9 cellular contexts compared by ENCODE assay signal in genomic region chr14:51006781-51007211, GRCh38.
DNase-seq lines count a peak whose midpoint lies in the region; ATAC-seq, FAIRE-seq and TF ChIP-seq lines count a peak whose summit lies in the region.
"Had no signal": no experiment of that assay in that cellular context is flagged by ENCODE, and none has a peak within 500 bp of the region (broad histone marks: within the 10 kb centered on the region; RNA-seq: fewer than 3 reads in every experiment).

No MANE protein-coding gene starts in this region.

- TF ChIP-seq EP300 in HepG2 (IDR thresholded peaks at IDR 0.05; ENCODE audit: low read depth in 2 of 2, low read length in 2 of 2) (no peak), HepG2 (CRISPR knock-in tag; IDR thresholded peaks at IDR 0.05; ENCODE audit: borderline replicate concordance) (no peak)

- H3K79me2 ChIP-seq in HepG2 (ENCODE audit: insufficient read depth, low read length) (no peaks in the 10 kb centered on the region), astrocyte (ENCODE audit: insufficient read depth, low read length) (no peaks in the 10 kb centered on the region), hepatocyte (no peaks in the 10 kb centered on the region)

- no peak overlapping the region for H3K4me3 Mint-ChIP-seq in astrocyte (ENCODE audit: unreplicated experiment)

- H3K4me1 ChIP-seq in right lobe of liver (peaks cover 0 to 29% (median 0%) of the 10 kb centered on the region in 4 donors), HepG2 (ENCODE audit: insufficient read depth, low read length) (peaks cover 29% of the 10 kb centered on the region), astrocyte (ENCODE audit: insufficient read depth, low read length) (peaks cover 30% of the 10 kb centered on the region), hepatocyte (ENCODE audit: insufficient read depth) (peaks cover 21% of the 10 kb centered on the region)

- H3K27ac Mint-ChIP-seq in astrocyte (ENCODE audit: unreplicated experiment): peak overlapping the region; percentile 81

- no peak overlapping the region for H3K4me3 ChIP-seq in right lobe of liver
- no peak overlapping the region for H3K4me3 ChIP-seq in HepG2 (replicated peaks in 1 of 3; ENCODE audit: insufficient read depth in 1 of 3, low read depth in 2 of 3, low read length in 3 of 3)
- no peak overlapping the region for H3K4me3 ChIP-seq in astrocyte (ENCODE audit: insufficient read depth, low read depth, low read length)
- H3K4me3 ChIP-seq in hepatocyte: no peak overlapping the region

- FAIRE-seq in HepG2 (lab: Jason Lieb, UNC): no peak
- peak; percentile 74 for FAIRE-seq in astrocyte (lab: Jason Lieb, UNC)

- CTCF ChIA-PET in HepG2 (lab: Yijun Ruan, JAX; ENCODE audit: low intra/inter-chr PET ratio, low total read pairs): no interaction called here

- no peak overlapping the region for H2AFZ ChIP-seq in HepG2 (ENCODE audit: low read length)
- H2AFZ ChIP-seq in astrocyte (ENCODE audit: low read depth, low read length): no peak overlapping the region
- no peak overlapping the region for H2AFZ ChIP-seq in hepatocyte

- H3K36me3 ChIP-seq in right lobe of liver: no peaks in the 10 kb centered on the region
- H3K36me3 ChIP-seq in HepG2 (replicated peaks in 1 of 2; ENCODE audit: control insufficient read depth in 1 of 2, insufficient read depth in 2 of 2, low read length in 2 of 2): no peaks in the 10 kb centered on the region
- no peaks in the 10 kb centered on the region for H3K36me3 ChIP-seq in astrocyte (ENCODE audit: insufficient read depth, low read length)
- no peaks in the 10 kb centered on the region for H3K36me3 ChIP-seq in hepatocyte (replicated peaks; ENCODE audit: insufficient read depth, low read depth)

- H3K36me3 Mint-ChIP-seq in astrocyte (ENCODE audit: low read depth, unreplicated experiment): peaks cover 2% of the 10 kb centered on the region

- H3K9ac ChIP-seq in HepG2 (ENCODE audit: insufficient read depth, low read depth, low read length) (no peak overlapping the region), astrocyte (ENCODE audit: low read length) (no peak overlapping the region)

- 17% methylated on average over 3 of the region's 4 CpGs for WGBS in right lobe of liver (ENCODE audit: insufficient coverage, low coverage, low lambda C conversion rate, missing lambda C conversion rate)
- WGBS in HepG2 (ENCODE audit: low lambda C conversion rate): 45% methylated on average over 4 of the region's 4 CpGs
- 72% methylated on average over 4 of the region's 4 CpGs for WGBS in hepatocyte (ENCODE audit: low lambda C conversion rate, missing lambda C conversion rate)

- no peaks in the 10 kb centered on the region for H3K9me2 ChIP-seq in hepatocyte (replicated peaks; ENCODE audit: insufficient read depth)

- BruUV-seq in HepG2 (replicated peaks; lab: Mats Ljungman, UMichigan): no TSS peak

- H3K9me3 ChIP-seq in right lobe of liver (no peaks in the 10 kb centered on the region), HepG2 (ENCODE audit: low read length) (no peaks in the 10 kb centered on the region), astrocyte (ENCODE audit: insufficient read depth, low read depth, low read length) (no peaks in the 10 kb centered on the region), hepatocyte (ENCODE audit: low read depth) (no peaks in the 10 kb centered on the region)

- H4K20me1 ChIP-seq in HepG2 (ENCODE audit: insufficient read depth, low read length): no peaks in the 10 kb centered on the region
- H4K20me1 ChIP-seq in astrocyte (ENCODE audit: insufficient read depth, low read length): no peaks in the 10 kb centered on the region
- no peaks in the 10 kb centered on the region for H4K20me1 ChIP-seq in hepatocyte (ENCODE audit: insufficient read depth, poor library complexity, severe bottlenecking)

- H3K9me3 Mint-ChIP-seq in astrocyte (ENCODE audit: unreplicated experiment): no peaks in the 10 kb centered on the region

- POLR2A ChIA-PET in HepG2 (lab: Yijun Ruan, JAX): no interaction called here

- no peaks in the 10 kb centered on the region for H3K27me3 ChIP-seq in right lobe of liver
- H3K27me3 ChIP-seq in HepG2 (ENCODE audit: control insufficient read depth in 1 of 2, insufficient read depth in 2 of 2, low read length in 2 of 2): no peaks in the 10 kb centered on the region; a peak in 2 of 5 replicates
- H3K27me3 ChIP-seq in astrocyte (ENCODE audit: insufficient read depth, low read length): no peaks in the 10 kb centered on the region
- H3K27me3 ChIP-seq in hepatocyte: no peaks in the 10 kb centered on the region

- in situ Hi-C loops in HepG2 (cut with HindIII; ENCODE audit: extremely low pct_ligation_motif_present, low pct_unique_long_range_greater_than_20kb): no loop called here

- TF ChIP-seq POLR2A in right lobe of liver (IDR thresholded peaks at IDR 0.05): no peak
- TF ChIP-seq POLR2A in HepG2 (IDR thresholded peaks at IDR 0.05; ENCODE audit: insufficient read depth in 1 of 2, low read depth in 2 of 2, low read length in 2 of 2): no peak

- H3K4me2 ChIP-seq in HepG2 (ENCODE audit: low read depth, low read length) (no peak overlapping the region), astrocyte (ENCODE audit: low read length) (peak overlapping the region; percentile 65), hepatocyte (no peak overlapping the region)

- peaks cover 42% of the 10 kb centered on the region for H3K4me1 Mint-ChIP-seq in astrocyte (ENCODE audit: low read depth, unreplicated experiment)

- no peak for TF ChIP-seq CTCF in right lobe of liver (IDR thresholded peaks at IDR 0.05)
- TF ChIP-seq CTCF in HepG2 (CRISPR knock-in tag; IDR thresholded peaks at IDR 0.05): no peak
- no peak for TF ChIP-seq CTCF in astrocyte (IDR thresholded peaks at IDR 0.05; ENCODE audit: insufficient read depth, low read depth, low read length)
- TF ChIP-seq CTCF in hepatocyte (IDR thresholded peaks at IDR 0.05; ENCODE audit: poor library complexity): no peak

- DNase-seq in right lobe of liver: peak in 1 of 3 donors; percentile 46
- DNase-seq in HepG2 (ENCODE audit: low spot score): no peak
- peak; percentile 88 for DNase-seq in astrocyte (ENCODE audit: low read depth)
- peak; percentile 81 for DNase-seq in kidney tubule cell (ENCODE audit: low spot score)
- DNase-seq in NK-92 treated with Interleukin-12 subunit alpha and Interleukin-12 subunit beta, amount 100 ng/mL, for 24 hours (lab: John Stamatoyannopoulos, UW): no peak
- no peak for DNase-seq in hepatocyte (ENCODE audit: low spot score)
- no peak for DNase-seq in hepatic stellate cell (ENCODE audit: low spot score)
- DNase-seq: activated T-cell treated with anti-CD3 and anti-CD28 coated beads, Interleukin-2, amount 50 U/mL, for 48 hours had no signal

- intact Hi-C loops in right lobe of liver (cut with DNase I) (no loop called here), HepG2 (cut with micrococcal nuclease; ENCODE audit: unreplicated experiment) (no loop called here)

- H3K27me3 Mint-ChIP-seq in astrocyte (ENCODE audit: low read depth, unreplicated experiment): no peaks in the 10 kb centered on the region

- ATAC-seq in right lobe of liver (peak in 3 of 4 donors; percentile 29 to 85 (median 62)), HepG2 (no peak), GM18498 (IDR thresholded peaks at IDR 0.05; ENCODE audit: unreplicated experiment) (no peak)

- TF ChIP-seq RAD21 in HepG2 (CRISPR knock-in tag; IDR thresholded peaks at IDR 0.05): no peak

- H3K27ac ChIP-seq in right lobe of liver (peak overlapping the region in 2 of 3 donors; percentile 12 to 59), HepG2 (ENCODE audit: extremely low read length, insufficient read depth, low read length) (no peak overlapping the region), astrocyte (ENCODE audit: low read depth, low read length) (peak overlapping the region; percentile 56), hepatocyte (no peak overlapping the region)

TF ChIP-seq in HepG2, 621 proteins besides CTCF, POLR2A, EP300 and RAD21 (continues in another document):
- TF ChIP-seq JARID2 (CRISPR knock-in tag; IDR thresholded peaks at IDR 0.05; ENCODE audit: insufficient replicate concordance) (no peak), ZNF263 (CRISPR knock-in tag; IDR thresholded peaks at IDR 0.05) (no peak), NR2F2 (IDR thresholded peaks at IDR 0.05; ENCODE audit: borderline replicate concordance, low read depth) (no peak), ZNF230 (CRISPR knock-in tag; IDR thresholded peaks at IDR 0.05) (no peak), ZNF724P (CRISPR knock-in tag; IDR thresholded peaks at IDR 0.05; ENCODE audit: borderline replicate concordance) (no peak), ZNF225 (CRISPR knock-in tag; IDR thresholded peaks at IDR 0.05) (no peak), MEF2D (CRISPR knock-in tag; IDR thresholded peaks at IDR 0.05) (no peak), RFXANK (CRISPR knock-in tag; IDR thresholded peaks at IDR 0.05) (no peak), CENPX (CRISPR knock-in tag; IDR thresholded peaks at IDR 0.05) (no peak), NFYC (CRISPR knock-in tag; IDR thresholded peaks at IDR 0.05) (no peak), PITX1 (CRISPR knock-in tag; IDR thresholded peaks at IDR 0.05) (no peak), ZNF770 (CRISPR knock-in tag; IDR thresholded peaks at IDR 0.05) (no peak)
- TF ChIP-seq, protein P1, sequence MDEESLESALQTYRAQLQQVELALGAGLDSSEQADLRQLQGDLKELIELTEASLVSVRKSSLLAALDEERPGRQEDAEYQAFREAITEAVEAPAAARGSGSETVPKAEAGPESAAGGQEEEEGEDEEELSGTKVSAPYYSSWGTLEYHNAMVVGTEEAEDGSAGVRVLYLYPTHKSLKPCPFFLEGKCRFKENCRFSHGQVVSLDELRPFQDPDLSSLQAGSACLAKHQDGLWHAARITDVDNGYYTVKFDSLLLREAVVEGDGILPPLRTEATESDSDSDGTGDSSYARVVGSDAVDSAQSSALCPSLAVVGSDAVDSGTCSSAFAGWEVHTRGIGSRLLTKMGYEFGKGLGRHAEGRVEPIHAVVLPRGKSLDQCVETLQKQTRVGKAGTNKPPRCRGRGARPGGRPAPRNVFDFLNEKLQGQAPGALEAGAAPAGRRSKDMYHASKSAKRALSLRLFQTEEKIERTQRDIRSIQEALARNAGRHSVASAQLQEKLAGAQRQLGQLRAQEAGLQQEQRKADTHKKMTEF (CRISPR knock-in tag; IDR thresholded peaks at IDR 0.05): no peak

Comparison
In these comparisons a context has a peak if more than half of its experiments do, and no peak if none do; other contexts are left out.
1. ATAC-seq: peak in right lobe of liver (3 of 4); none in HepG2 (single experiment) and GM18498 (single experiment).
2. H3K27ac ChIP-seq: peak in right lobe of liver (2 of 3) and astrocyte (single experiment); none in HepG2 (single experiment) and hepatocyte (single experiment).
3. DNase-seq: peak in astrocyte (single experiment) and kidney tubule cell (single experiment); none in HepG2 (single experiment), NK-92 treated with Interleukin-12 subunit alpha and Interleukin-12 subunit beta, amount 100 ng/mL, for 24 hours (single experiment), hepatocyte (single experiment) and hepatic stellate cell (single experiment).